In the genomic region with DNA sequence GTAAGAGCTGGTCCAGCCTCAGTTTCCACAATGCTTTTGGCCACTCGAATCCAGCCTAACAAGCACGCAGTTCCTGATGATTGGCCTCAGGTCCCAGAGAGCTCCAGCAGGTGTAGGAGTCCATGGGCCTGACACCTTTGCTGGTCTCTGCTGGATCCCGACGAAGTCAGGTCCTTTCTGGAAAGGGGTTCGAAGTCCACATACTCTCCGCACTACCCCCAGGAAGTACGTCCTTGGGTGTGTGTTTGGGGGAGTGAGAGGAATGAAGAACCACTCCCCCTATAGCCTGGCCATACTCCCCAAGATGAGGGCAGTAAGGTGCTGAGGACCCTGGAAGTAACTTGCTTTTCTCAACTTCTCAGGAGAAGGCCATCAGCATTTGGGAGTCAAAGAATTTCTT, we compare ENCODE assay signal across 1 cellular context.
TF ChIP-seq lines count a peak whose summit lies in the region.

No MANE protein-coding gene starts in this region.

TF ChIP-seq in K562, 482 proteins besides CTCF, POLR2A, EP300 and RAD21:
- TF ChIP-seq ZNF324 (CRISPR knock-in tag; IDR thresholded peaks at IDR 0.05) = no peak
- TF ChIP-seq SIN3B (IDR thresholded peaks at IDR 0.05; ENCODE audit: low read depth) = no peak
- no peak for TF ChIP-seq CBX1 (IDR thresholded peaks at IDR 0.05; ENCODE audit: low read depth)
- TF ChIP-seq STAG1 (CRISPR knock-in tag; IDR thresholded peaks at IDR 0.05; ENCODE audit: borderline replicate concordance) = no peak
- TF ChIP-seq BDP1 (IDR thresholded peaks at IDR 0.05; ENCODE audit: insufficient read depth, insufficient read length) = no peak
- TF ChIP-seq, protein P1, sequence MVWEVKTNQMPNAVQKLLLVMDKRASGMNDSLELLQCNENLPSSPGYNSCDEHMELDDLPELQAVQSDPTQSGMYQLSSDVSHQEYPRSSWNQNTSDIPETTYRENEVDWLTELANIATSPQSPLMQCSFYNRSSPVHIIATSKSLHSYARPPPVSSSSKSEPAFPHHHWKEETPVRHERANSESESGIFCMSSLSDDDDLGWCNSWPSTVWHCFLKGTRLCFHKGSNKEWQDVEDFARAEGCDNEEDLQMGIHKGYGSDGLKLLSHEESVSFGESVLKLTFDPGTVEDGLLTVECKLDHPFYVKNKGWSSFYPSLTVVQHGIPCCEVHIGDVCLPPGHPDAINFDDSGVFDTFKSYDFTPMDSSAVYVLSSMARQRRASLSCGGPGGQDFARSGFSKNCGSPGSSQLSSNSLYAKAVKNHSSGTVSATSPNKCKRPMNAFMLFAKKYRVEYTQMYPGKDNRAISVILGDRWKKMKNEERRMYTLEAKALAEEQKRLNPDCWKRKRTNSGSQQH (CRISPR knock-in tag; IDR thresholded peaks at IDR 0.05) = no peak
- TF ChIP-seq, protein P2, sequence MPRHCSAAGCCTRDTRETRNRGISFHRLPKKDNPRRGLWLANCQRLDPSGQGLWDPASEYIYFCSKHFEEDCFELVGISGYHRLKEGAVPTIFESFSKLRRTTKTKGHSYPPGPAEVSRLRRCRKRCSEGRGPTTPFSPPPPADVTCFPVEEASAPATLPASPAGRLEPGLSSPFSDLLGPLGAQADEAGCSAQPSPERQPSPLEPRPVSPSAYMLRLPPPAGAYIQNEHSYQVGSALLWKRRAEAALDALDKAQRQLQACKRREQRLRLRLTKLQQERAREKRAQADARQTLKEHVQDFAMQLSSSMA (CRISPR knock-in tag; IDR thresholded peaks at IDR 0.05) = no peak
- no peak for TF ChIP-seq POLR2H (tag; IDR thresholded peaks at IDR 0.05; ENCODE audit: low read depth)
